Comparison of ENCODE assay signal across 17 cellular contexts in the genomic region with DNA sequence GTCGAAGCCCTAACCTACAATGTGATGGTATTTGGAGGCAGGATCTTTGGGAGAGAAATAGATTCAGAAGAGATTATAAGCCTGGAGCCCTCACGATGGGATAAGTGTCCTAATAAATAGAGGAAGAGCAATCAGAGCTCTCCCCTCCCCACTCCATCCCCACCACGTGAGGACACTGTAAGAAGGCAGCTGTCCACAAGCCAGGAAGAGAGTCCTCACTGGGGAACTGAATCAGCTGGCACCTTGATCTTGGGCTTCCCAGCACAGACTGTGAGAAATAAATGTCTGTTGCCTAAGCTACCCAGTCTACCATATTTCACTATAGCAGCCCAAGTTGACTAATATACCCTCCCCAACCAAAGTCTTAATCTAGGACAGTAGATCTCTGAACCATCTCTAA.
DNase-seq lines count a peak whose midpoint lies in the region; ATAC-seq and TF ChIP-seq lines count a peak whose summit lies in the region.
"Had no signal": no experiment of that assay in that cellular context is flagged by ENCODE, and none has a peak within 500 bp of the region (broad histone marks: within the 10 kb centered on the region; RNA-seq: fewer than 3 reads in every experiment).

No MANE protein-coding gene starts in this region.

- no peaks in the 10 kb centered on the region for H3K27me3 ChIP-seq in upper lobe of right lung

- no peak overlapping the region for H3K4me3 Mint-ChIP-seq in stimulated activated naive CD8-positive, alpha-beta T cell treated with anti-CD3 and anti-CD28 coated beads, Interleukin-15, Interleukin-2, amounts not matched to agents 100 ng/mL and 50 ng/mL, for 24 hours
- no peak overlapping the region for H3K4me3 Mint-ChIP-seq in stimulated activated naive CD8-positive, alpha-beta T cell treated with anti-CD3 and anti-CD28 coated beads, Interleukin-15, amount 100 ng/mL, for 72 hours
- H3K4me3 Mint-ChIP-seq in activated B cell treated with CpG ODN at 0.5 μM for 24 hours = no peak overlapping the region
- H3K4me3 Mint-ChIP-seq: B cell; CD4-positive, alpha-beta memory T cell; GM23338 had no signal

- peaks cover 45% of the 10 kb centered on the region for H3K4me1 Mint-ChIP-seq in stimulated activated naive CD8-positive, alpha-beta T cell treated with anti-CD3 and anti-CD28 coated beads, Interleukin-15, Interleukin-2, amounts not matched to agents 100 ng/mL and 50 ng/mL, for 24 hours (ENCODE audit: low read depth)
- H3K4me1 Mint-ChIP-seq in stimulated activated naive CD8-positive, alpha-beta T cell treated with anti-CD3 and anti-CD28 coated beads, Interleukin-15, amount 100 ng/mL, for 72 hours = peaks cover 38% of the 10 kb centered on the region
- peaks cover 67% of the 10 kb centered on the region for H3K4me1 Mint-ChIP-seq in activated B cell treated with CpG ODN at 0.5 μM for 24 hours

- intact Hi-C loops in activated B cell treated with CpG ODN at 0.5 μM for 24 hours (cut with micrococcal nuclease) = loop anchor here (1.0 kb wide), 1 partner anchor 10 kb away; no protein-coding TSS in a partner anchor
- intact Hi-C loops in upper lobe of right lung (cut with DNase I) = no loop called here

- DNase-seq in stimulated activated naive CD8-positive, alpha-beta T cell treated with anti-CD3 and anti-CD28 coated beads, Interleukin-15, amount 100 ng/mL, for 72 hours = no peak
- DNase-seq in activated B cell treated with CpG ODN at 0.5 μM for 24 hours = no peak
- DNase-seq in medulla oblongata (ENCODE audit: extremely low spot score) = peak; percentile 62
- no peak for DNase-seq in upper lobe of right lung
- DNase-seq in midbrain (lab: John Stamatoyannopoulos, UW) = no peak
- no peak for DNase-seq in activated CD4-positive, alpha-beta T cell treated with anti-CD3 and anti-CD28 coated beads, Interleukin-2, amount 50 U/mL, for 4 hours
- DNase-seq in activated T-cell treated with anti-CD3 and anti-CD28 coated beads for 4 hours = no peak
- DNase-seq: CD4-positive, alpha-beta memory T cell; COR-L47; DMS153; DMS79 treated with DMSO at 0.1 percent for 48 hours; EL; H7 had no signal

- TF ChIP-seq CTCF in activated B cell treated with CpG ODN at 0.5 μM for 24 hours (IDR thresholded peaks at IDR 0.05) = no peak
- no peak for TF ChIP-seq CTCF in upper lobe of right lung (IDR thresholded peaks at IDR 0.05)

- H3K36me3 Mint-ChIP-seq in stimulated activated naive CD8-positive, alpha-beta T cell treated with anti-CD3 and anti-CD28 coated beads, Interleukin-15, Interleukin-2, amounts not matched to agents 100 ng/mL and 50 ng/mL, for 24 hours (ENCODE audit: low read depth) = peaks cover 22% of the 10 kb centered on the region
- H3K36me3 Mint-ChIP-seq in activated B cell treated with CpG ODN at 0.5 μM for 24 hours (ENCODE audit: low read depth) = peaks cover 2% of the 10 kb centered on the region

- H3K4me3 ChIP-seq in upper lobe of right lung = no peak overlapping the region
- H3K4me3 ChIP-seq: GM23338 had no signal

- H3K4me1 ChIP-seq in upper lobe of right lung = peaks cover 32% of the 10 kb centered on the region

- no peaks in the 10 kb centered on the region for H3K9me3 Mint-ChIP-seq in stimulated activated naive CD8-positive, alpha-beta T cell treated with anti-CD3 and anti-CD28 coated beads, Interleukin-15, Interleukin-2, amounts not matched to agents 100 ng/mL and 50 ng/mL, for 24 hours
- H3K9me3 Mint-ChIP-seq in stimulated activated naive CD8-positive, alpha-beta T cell treated with anti-CD3 and anti-CD28 coated beads, Interleukin-15, amount 100 ng/mL, for 72 hours = no peaks in the 10 kb centered on the region
- no peaks in the 10 kb centered on the region for H3K9me3 Mint-ChIP-seq in activated B cell treated with CpG ODN at 0.5 μM for 24 hours
- H3K9me3 Mint-ChIP-seq: GM23338 had no signal

- H3K27ac ChIP-seq in upper lobe of right lung = no peak overlapping the region
- H3K27ac ChIP-seq: 22Rv1 had no signal

- H3K27me3 Mint-ChIP-seq in stimulated activated naive CD8-positive, alpha-beta T cell treated with anti-CD3 and anti-CD28 coated beads, Interleukin-15, Interleukin-2, amounts not matched to agents 100 ng/mL and 50 ng/mL, for 24 hours = no peaks in the 10 kb centered on the region
- H3K27me3 Mint-ChIP-seq in stimulated activated naive CD8-positive, alpha-beta T cell treated with anti-CD3 and anti-CD28 coated beads, Interleukin-15, amount 100 ng/mL, for 72 hours = peaks cover 8% of the 10 kb centered on the region
- H3K27me3 Mint-ChIP-seq in activated B cell treated with CpG ODN at 0.5 μM for 24 hours = no peaks in the 10 kb centered on the region
- H3K27me3 Mint-ChIP-seq: B cell; CD4-positive, alpha-beta memory T cell had no signal

- CTCF ChIA-PET in activated B cell treated with CpG ODN at 0.5 μM for 24 hours (lab: Charles Lee) = no interaction called here

- no peaks in the 10 kb centered on the region for H3K9me3 ChIP-seq in upper lobe of right lung

- peak overlapping the region; percentile 24 for H3K27ac Mint-ChIP-seq in stimulated activated naive CD8-positive, alpha-beta T cell treated with anti-CD3 and anti-CD28 coated beads, Interleukin-15, Interleukin-2, amounts not matched to agents 100 ng/mL and 50 ng/mL, for 24 hours
- H3K27ac Mint-ChIP-seq in stimulated activated naive CD8-positive, alpha-beta T cell treated with anti-CD3 and anti-CD28 coated beads, Interleukin-15, amount 100 ng/mL, for 72 hours = no peak overlapping the region
- peak overlapping the region; percentile 26 for H3K27ac Mint-ChIP-seq in activated B cell treated with CpG ODN at 0.5 μM for 24 hours
- H3K27ac Mint-ChIP-seq: GM23338 had no signal

- POLR2A ChIA-PET in activated B cell treated with CpG ODN at 0.5 μM for 24 hours (lab: Charles Lee) = interaction anchor here (0.6 kb wide), 1 partner anchor 81 kb away, joined by 7 read pairs; no protein-coding TSS in a partner anchor

- no peak for ATAC-seq in stimulated activated naive CD8-positive, alpha-beta T cell treated with anti-CD3 and anti-CD28 coated beads, Interleukin-15, amount 100 ng/mL, for 72 hours
- no peak for ATAC-seq in activated B cell treated with CpG ODN at 0.5 μM for 24 hours (ENCODE audit: low read depth)
- peak; percentile 69 for ATAC-seq in upper lobe of right lung
- ATAC-seq: GM23338 had no signal

- H3K36me3 ChIP-seq in upper lobe of right lung = no peaks in the 10 kb centered on the region

Comparison
In these comparisons a context has a peak if more than half of its experiments do, and no peak if none do; other contexts are left out.
1. H3K27ac Mint-ChIP-seq: peak in stimulated activated naive CD8-positive, alpha-beta T cell treated with anti-CD3 and anti-CD28 coated beads, Interleukin-15, Interleukin-2, amounts not matched to agents 100 ng/mL and 50 ng/mL, for 24 hours (single experiment) and activated B cell treated with CpG ODN at 0.5 μM for 24 hours (single experiment); none in stimulated activated naive CD8-positive, alpha-beta T cell treated with anti-CD3 and anti-CD28 coated beads, Interleukin-15, amount 100 ng/mL, for 72 hours (0 of 2).